ENCODE assay signal across 8 cellular contexts in genomic region chr5:108148715-108149139, GRCh38.
A peak's percentile ranks its signal among the peaks of the same experiment; 100 is the strongest.
DNase-seq lines count a peak whose midpoint lies in the region; ATAC-seq and TF ChIP-seq lines count a peak whose summit lies in the region.

No MANE protein-coding gene starts in this region.

- no peak overlapping the region for H3K9ac ChIP-seq in KMS-11

- no peaks in the 10 kb centered on the region for H3K36me3 ChIP-seq in KMS-11 (ENCODE audit: insufficient read depth)

- peaks cover 12% of the 10 kb centered on the region for H3K4me1 Mint-ChIP-seq in chondrocyte (ENCODE audit: low read depth)
- H3K4me1 Mint-ChIP-seq in neural crest cell = no peaks in the 10 kb centered on the region

- no peak overlapping the region for H3K4me3 ChIP-seq in KMS-11 (IDR thresholded peaks at IDR 0.05; ENCODE audit: insufficient read depth, low read depth, low read length)

- no peak overlapping the region for H3K27ac ChIP-seq in KMS-11

- no peak overlapping the region for H3K27ac Mint-ChIP-seq in chondrocyte (ENCODE audit: unreplicated experiment)
- no peak overlapping the region for H3K27ac Mint-ChIP-seq in neural crest cell (ENCODE audit: unreplicated experiment)

- no peaks in the 10 kb centered on the region for H3K4me1 ChIP-seq in KMS-11 (ENCODE audit: low read depth, poor library complexity, severe bottlenecking)

- H3K9me3 Mint-ChIP-seq in chondrocyte (ENCODE audit: low read depth) = peaks cover 5% of the 10 kb centered on the region
- H3K9me3 Mint-ChIP-seq in neural crest cell = peaks cover 5% of the 10 kb centered on the region

- H4K20me1 ChIP-seq in KMS-11 (ENCODE audit: insufficient read depth) = no peaks in the 10 kb centered on the region

- H3K79me2 ChIP-seq in KMS-11 (ENCODE audit: insufficient read depth, low read depth) = no peaks in the 10 kb centered on the region

- no peak overlapping the region for H3K4me2 ChIP-seq in KMS-11

- no peaks in the 10 kb centered on the region for H3K27me3 ChIP-seq in KMS-11 (ENCODE audit: insufficient read depth, low read depth)

- H3K27me3 Mint-ChIP-seq in chondrocyte (ENCODE audit: low read depth) (no peaks in the 10 kb centered on the region), neural crest cell (ENCODE audit: low read depth) (no peaks in the 10 kb centered on the region)

- peak; percentile 82 for ATAC-seq in GM21423 (IDR thresholded peaks at IDR 0.05; ENCODE audit: unreplicated experiment)

- peak; percentile 18 for DNase-seq in EL
- DNase-seq in chondrocyte (ENCODE audit: low spot score) = no peak
- no peak for DNase-seq in neural crest cell (ENCODE audit: low read depth, low spot score)
- no peak for DNase-seq in cerebellar cortex (ENCODE audit: low spot score)
- no peak for DNase-seq in activated T-cell treated with anti-CD3 and anti-CD28 coated beads, Interleukin-2, amount 50 U/mL, for 48 hours
- DNase-seq in activated naive CD4-positive, alpha-beta T cell treated with Interleukin-2 at 50 U/mL for 16 hours = no peak

- H3K36me3 Mint-ChIP-seq in chondrocyte (ENCODE audit: low read depth) (peaks cover 3% of the 10 kb centered on the region), neural crest cell (ENCODE audit: low read depth) (peaks cover 4% of the 10 kb centered on the region)

- H2AFZ ChIP-seq in KMS-11 (ENCODE audit: low read depth) = no peak overlapping the region

- TF ChIP-seq CTCF in KMS-11 (conservative IDR thresholded peaks at IDR 0.05; ENCODE audit: low read depth, low read length) (peak; percentile 56), chondrocyte (IDR thresholded peaks at IDR 0.05) (peak; percentile 82), neural crest cell (conservative IDR thresholded peaks at IDR 0.05) (peak; percentile 67)

- H3K4me3 Mint-ChIP-seq in chondrocyte (ENCODE audit: unreplicated experiment) = no peak overlapping the region
- no peak overlapping the region for H3K4me3 Mint-ChIP-seq in neural crest cell
